ENCODE assay signal across 1 cellular context in the genomic region with DNA sequence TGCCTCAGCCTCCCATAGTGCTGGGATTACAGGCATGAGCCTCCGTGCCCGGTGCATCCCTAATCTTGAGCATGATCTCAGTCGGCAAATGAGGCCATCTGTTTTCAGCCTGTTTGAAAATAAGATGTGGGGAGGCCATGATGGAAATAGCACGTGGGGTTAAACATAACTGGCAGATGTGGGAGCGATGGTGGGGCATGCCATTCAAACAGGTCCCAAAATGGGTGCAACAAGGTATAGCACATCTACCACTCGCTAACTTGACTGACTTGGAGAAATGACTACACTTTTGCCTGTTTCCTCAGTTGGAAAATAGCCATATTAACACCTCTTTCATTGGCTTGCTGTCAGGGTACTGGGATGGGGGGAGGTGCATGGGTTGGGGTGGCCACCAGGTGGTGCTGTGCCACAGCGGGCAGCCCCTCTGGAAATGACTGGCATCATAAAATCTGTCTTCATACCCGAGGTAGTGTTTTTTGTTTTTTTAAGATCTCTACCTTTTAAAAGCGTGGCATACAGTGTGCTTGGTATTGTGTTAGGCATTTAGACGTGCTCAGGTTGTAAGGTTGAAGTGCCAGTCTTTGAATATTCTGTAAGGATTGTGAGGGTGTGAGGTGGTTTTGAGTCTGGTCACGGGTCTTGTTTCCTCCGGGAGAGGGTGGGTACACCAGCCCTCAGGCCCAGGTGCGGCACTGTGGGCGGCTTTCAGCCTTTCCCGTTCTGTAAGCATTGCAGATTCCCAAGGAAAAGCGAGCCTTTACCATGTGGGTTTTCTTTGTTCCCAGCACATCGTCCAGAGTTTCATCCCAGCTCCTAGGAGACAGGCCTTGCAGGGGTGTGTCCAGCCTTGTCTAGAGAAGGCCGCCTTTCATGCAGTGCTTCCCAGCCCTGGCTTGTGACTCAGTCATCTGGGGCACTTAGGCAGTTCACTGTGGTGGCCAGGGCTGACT.
TF ChIP-seq lines count a peak whose summit lies in the region.

No MANE protein-coding gene starts in this region.

TF ChIP-seq in HepG2, 621 proteins besides CTCF, POLR2A, EP300 and RAD21 (continued from another document and continues in another):
- TF ChIP-seq ZNF180 (CRISPR knock-in tag; IDR thresholded peaks at IDR 0.05; ENCODE audit: borderline replicate concordance, low read depth) (no peak), ZNF263 (CRISPR knock-in tag; IDR thresholded peaks at IDR 0.05) (no peak), ZNF264 (CRISPR knock-in tag; IDR thresholded peaks at IDR 0.05) (no peak), WIZ (CRISPR knock-in tag; IDR thresholded peaks at IDR 0.05) (no peak), FLYWCH1 (CRISPR knock-in tag; IDR thresholded peaks at IDR 0.05) (no peak), ZNF235 (CRISPR knock-in tag; IDR thresholded peaks at IDR 0.05; ENCODE audit: borderline replicate concordance) (no peak), ZMYM4 (CRISPR knock-in tag; IDR thresholded peaks at IDR 0.05) (no peak), ZFP1 (CRISPR knock-in tag; IDR thresholded peaks at IDR 0.05) (peak; percentile 44; the same call in 1 of the 2 replicates), ZFY (CRISPR knock-in tag; IDR thresholded peaks at IDR 0.05) (no peak; the same call in 1 of the 2 replicates), KLF11 (CRISPR knock-in tag; IDR thresholded peaks at IDR 0.05) (0 out of 2 replicates have a peak, but pooled peaks have one; percentile 38), MEIS2 (CRISPR knock-in tag; IDR thresholded peaks at IDR 0.05) (no peak), ZNF570 (CRISPR knock-in tag; IDR thresholded peaks at IDR 0.05; ENCODE audit: borderline replicate concordance) (no peak), STAT5B (CRISPR knock-in tag; IDR thresholded peaks at IDR 0.05) (no peak), ZNF781 (CRISPR knock-in tag; IDR thresholded peaks at IDR 0.05; ENCODE audit: borderline replicate concordance, not compliant biosample characterization) (no peak), GABPA (IDR thresholded peaks at IDR 0.05; ENCODE audit: low read depth, low read length) (no peak), GABPA (CRISPR knock-in tag; IDR thresholded peaks at IDR 0.05; ENCODE audit: low read depth) (no peak), ZNF296 (CRISPR knock-in tag; conservative IDR thresholded peaks at IDR 0.05) (no peak), ZNF331 (CRISPR knock-in tag; IDR thresholded peaks at IDR 0.05) (0 out of 2 replicates have a peak, but pooled peaks have one; percentile 15), ATF7 (IDR thresholded peaks at IDR 0.05) (no peak), ATF7 (CRISPR knock-in tag; IDR thresholded peaks at IDR 0.05) (no peak), SP1 (IDR thresholded peaks at IDR 0.05) (no peak), SP1 (CRISPR knock-in tag; IDR thresholded peaks at IDR 0.05) (0 out of 2 replicates have a peak, but pooled peaks have one; percentile 25), TSC22D2 (CRISPR knock-in tag; IDR thresholded peaks at IDR 0.05; ENCODE audit: borderline replicate concordance) (no peak), NKX3-1 (CRISPR knock-in tag; IDR thresholded peaks at IDR 0.05) (no peak), YY1 (IDR thresholded peaks at IDR 0.05; ENCODE audit: insufficient read depth, insufficient replicate concordance, low read depth, low read length) (peak; percentile 54), ZNF782 (CRISPR knock-in tag; IDR thresholded peaks at IDR 0.05; ENCODE audit: borderline replicate concordance) (no peak), GFI1 (CRISPR knock-in tag; IDR thresholded peaks at IDR 0.05; ENCODE audit: borderline replicate concordance) (no peak), PTBP1 (IDR thresholded peaks at IDR 0.05; ENCODE audit: low read depth, low read length, poor library complexity, severe bottlenecking) (no peak), KAT2B (IDR thresholded peaks at IDR 0.05; ENCODE audit: borderline replicate concordance, low read depth, low read length) (no peak), POLR2AphosphoS5 (IDR thresholded peaks at IDR 0.05; ENCODE audit: low read depth, low read length) (peak; percentile 72; the same call in 1 of the 2 replicates), ZNF563 (CRISPR knock-in tag; IDR thresholded peaks at IDR 0.05) (no peak), ZBTB42 (CRISPR knock-in tag; IDR thresholded peaks at IDR 0.05) (no peak), ZNF605 (CRISPR knock-in tag; IDR thresholded peaks at IDR 0.05) (peak; percentile 65), ZNF567 (CRISPR knock-in tag; IDR thresholded peaks at IDR 0.05; ENCODE audit: borderline replicate concordance) (0 out of 2 replicates have a peak, but pooled peaks have one; percentile 46), ZEB1 (IDR thresholded peaks at IDR 0.05; ENCODE audit: insufficient replicate concordance, low read depth) (no peak), ZSCAN20 (CRISPR knock-in tag; IDR thresholded peaks at IDR 0.05; ENCODE audit: borderline replicate concordance) (no peak), RXRA (CRISPR knock-in tag; IDR thresholded peaks at IDR 0.05) (peak; percentile 13), JDP2 (CRISPR knock-in tag; IDR thresholded peaks at IDR 0.05; ENCODE audit: borderline replicate concordance) (no peak)
- TF ChIP-seq, protein P1, sequence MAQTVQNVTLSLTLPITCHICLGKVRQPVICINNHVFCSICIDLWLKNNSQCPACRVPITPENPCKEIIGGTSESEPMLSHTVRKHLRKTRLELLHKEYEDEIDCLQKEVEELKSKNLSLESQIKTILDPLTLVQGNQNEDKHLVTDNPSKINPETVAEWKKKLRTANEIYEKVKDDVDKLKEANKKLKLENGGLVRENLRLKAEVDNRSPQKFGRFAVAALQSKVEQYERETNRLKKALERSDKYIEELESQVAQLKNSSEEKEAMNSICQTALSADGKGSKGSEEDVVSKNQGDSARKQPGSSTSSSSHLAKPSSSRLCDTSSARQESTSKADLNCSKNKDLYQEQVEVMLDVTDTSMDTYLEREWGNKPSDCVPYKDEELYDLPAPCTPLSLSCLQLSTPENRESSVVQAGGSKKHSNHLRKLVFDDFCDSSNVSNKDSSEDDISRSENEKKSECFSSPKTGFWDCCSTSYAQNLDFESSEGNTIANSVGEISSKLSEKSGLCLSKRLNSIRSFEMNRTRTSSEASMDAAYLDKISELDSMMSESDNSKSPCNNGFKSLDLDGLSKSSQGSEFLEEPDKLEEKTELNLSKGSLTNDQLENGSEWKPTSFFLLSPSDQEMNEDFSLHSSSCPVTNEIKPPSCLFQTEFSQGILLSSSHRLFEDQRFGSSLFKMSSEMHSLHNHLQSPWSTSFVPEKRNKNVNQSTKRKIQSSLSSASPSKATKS (CRISPR knock-in tag; IDR thresholded peaks at IDR 0.05) = no peak
- TF ChIP-seq, protein P2, sequence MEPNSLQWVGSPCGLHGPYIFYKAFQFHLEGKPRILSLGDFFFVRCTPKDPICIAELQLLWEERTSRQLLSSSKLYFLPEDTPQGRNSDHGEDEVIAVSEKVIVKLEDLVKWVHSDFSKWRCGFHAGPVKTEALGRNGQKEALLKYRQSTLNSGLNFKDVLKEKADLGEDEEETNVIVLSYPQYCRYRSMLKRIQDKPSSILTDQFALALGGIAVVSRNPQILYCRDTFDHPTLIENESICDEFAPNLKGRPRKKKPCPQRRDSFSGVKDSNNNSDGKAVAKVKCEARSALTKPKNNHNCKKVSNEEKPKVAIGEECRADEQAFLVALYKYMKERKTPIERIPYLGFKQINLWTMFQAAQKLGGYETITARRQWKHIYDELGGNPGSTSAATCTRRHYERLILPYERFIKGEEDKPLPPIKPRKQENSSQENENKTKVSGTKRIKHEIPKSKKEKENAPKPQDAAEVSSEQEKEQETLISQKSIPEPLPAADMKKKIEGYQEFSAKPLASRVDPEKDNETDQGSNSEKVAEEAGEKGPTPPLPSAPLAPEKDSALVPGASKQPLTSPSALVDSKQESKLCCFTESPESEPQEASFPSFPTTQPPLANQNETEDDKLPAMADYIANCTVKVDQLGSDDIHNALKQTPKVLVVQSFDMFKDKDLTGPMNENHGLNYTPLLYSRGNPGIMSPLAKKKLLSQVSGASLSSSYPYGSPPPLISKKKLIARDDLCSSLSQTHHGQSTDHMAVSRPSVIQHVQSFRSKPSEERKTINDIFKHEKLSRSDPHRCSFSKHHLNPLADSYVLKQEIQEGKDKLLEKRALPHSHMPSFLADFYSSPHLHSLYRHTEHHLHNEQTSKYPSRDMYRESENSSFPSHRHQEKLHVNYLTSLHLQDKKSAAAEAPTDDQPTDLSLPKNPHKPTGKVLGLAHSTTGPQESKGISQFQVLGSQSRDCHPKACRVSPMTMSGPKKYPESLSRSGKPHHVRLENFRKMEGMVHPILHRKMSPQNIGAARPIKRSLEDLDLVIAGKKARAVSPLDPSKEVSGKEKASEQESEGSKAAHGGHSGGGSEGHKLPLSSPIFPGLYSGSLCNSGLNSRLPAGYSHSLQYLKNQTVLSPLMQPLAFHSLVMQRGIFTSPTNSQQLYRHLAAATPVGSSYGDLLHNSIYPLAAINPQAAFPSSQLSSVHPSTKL (CRISPR knock-in tag; IDR thresholded peaks at IDR 0.05) = no peak
- TF ChIP-seq, protein P3, sequence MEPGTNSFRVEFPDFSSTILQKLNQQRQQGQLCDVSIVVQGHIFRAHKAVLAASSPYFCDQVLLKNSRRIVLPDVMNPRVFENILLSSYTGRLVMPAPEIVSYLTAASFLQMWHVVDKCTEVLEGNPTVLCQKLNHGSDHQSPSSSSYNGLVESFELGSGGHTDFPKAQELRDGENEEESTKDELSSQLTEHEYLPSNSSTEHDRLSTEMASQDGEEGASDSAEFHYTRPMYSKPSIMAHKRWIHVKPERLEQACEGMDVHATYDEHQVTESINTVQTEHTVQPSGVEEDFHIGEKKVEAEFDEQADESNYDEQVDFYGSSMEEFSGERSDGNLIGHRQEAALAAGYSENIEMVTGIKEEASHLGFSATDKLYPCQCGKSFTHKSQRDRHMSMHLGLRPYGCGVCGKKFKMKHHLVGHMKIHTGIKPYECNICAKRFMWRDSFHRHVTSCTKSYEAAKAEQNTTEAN (CRISPR knock-in tag; conservative IDR thresholded peaks at IDR 0.05) = no peak
- TF ChIP-seq, protein P4, sequence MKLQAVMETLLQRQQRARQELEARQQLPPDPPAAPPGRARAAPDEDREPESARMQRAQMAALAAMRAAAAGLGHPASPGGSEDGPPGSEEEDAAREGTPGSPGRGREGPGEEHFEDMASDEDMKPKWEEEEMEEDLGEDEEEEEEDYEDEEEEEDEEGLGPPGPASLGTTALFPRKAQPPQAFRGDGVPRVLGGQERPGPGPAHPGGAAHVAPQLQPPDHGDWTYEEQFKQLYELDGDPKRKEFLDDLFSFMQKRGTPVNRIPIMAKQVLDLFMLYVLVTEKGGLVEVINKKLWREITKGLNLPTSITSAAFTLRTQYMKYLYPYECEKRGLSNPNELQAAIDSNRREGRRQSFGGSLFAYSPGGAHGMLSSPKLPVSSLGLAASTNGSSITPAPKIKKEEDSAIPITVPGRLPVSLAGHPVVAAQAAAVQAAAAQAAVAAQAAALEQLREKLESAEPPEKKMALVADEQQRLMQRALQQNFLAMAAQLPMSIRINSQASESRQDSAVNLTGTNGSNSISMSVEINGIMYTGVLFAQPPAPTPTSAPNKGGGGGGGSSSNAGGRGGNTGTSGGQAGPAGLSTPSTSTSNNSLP (IDR thresholded peaks at IDR 0.05; ENCODE audit: low read depth, low read length) = 0 out of 2 replicates have a peak, but pooled peaks have one; percentile 22
- TF ChIP-seq, protein P5, sequence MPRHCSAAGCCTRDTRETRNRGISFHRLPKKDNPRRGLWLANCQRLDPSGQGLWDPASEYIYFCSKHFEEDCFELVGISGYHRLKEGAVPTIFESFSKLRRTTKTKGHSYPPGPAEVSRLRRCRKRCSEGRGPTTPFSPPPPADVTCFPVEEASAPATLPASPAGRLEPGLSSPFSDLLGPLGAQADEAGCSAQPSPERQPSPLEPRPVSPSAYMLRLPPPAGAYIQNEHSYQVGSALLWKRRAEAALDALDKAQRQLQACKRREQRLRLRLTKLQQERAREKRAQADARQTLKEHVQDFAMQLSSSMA (CRISPR knock-in tag; IDR thresholded peaks at IDR 0.05) = no peak
- TF ChIP-seq, protein P6, sequence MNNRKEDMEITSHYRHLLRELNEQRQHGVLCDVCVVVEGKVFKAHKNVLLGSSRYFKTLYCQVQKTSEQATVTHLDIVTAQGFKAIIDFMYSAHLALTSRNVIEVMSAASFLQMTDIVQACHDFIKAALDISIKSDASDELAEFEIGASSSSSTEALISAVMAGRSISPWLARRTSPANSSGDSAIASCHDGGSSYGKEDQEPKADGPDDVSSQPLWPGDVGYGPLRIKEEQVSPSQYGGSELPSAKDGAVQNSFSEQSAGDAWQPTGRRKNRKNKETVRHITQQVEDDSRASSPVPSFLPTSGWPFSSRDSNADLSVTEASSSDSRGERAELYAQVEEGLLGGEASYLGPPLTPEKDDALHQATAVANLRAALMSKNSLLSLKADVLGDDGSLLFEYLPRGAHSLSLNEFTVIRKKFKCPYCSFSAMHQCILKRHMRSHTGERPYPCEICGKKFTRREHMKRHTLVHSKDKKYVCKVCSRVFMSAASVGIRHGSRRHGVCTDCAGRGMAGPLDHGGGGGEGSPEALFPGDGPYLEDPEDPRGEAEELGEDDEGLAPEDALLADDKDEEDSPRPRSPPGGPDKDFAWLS (CRISPR knock-in tag; IDR thresholded peaks at IDR 0.05; ENCODE audit: borderline replicate concordance) = no peak
- TF ChIP-seq, protein P7, sequence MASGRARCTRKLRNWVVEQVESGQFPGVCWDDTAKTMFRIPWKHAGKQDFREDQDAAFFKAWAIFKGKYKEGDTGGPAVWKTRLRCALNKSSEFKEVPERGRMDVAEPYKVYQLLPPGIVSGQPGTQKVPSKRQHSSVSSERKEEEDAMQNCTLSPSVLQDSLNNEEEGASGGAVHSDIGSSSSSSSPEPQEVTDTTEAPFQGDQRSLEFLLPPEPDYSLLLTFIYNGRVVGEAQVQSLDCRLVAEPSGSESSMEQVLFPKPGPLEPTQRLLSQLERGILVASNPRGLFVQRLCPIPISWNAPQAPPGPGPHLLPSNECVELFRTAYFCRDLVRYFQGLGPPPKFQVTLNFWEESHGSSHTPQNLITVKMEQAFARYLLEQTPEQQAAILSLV (CRISPR knock-in tag; IDR thresholded peaks at IDR 0.05; ENCODE audit: borderline replicate concordance) = no peak; the same call in 1 of the 2 replicates
- TF ChIP-seq, protein P8, sequence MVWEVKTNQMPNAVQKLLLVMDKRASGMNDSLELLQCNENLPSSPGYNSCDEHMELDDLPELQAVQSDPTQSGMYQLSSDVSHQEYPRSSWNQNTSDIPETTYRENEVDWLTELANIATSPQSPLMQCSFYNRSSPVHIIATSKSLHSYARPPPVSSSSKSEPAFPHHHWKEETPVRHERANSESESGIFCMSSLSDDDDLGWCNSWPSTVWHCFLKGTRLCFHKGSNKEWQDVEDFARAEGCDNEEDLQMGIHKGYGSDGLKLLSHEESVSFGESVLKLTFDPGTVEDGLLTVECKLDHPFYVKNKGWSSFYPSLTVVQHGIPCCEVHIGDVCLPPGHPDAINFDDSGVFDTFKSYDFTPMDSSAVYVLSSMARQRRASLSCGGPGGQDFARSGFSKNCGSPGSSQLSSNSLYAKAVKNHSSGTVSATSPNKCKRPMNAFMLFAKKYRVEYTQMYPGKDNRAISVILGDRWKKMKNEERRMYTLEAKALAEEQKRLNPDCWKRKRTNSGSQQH (CRISPR knock-in tag; IDR thresholded peaks at IDR 0.05; ENCODE audit: low read depth) = no peak
- TF ChIP-seq, protein P9, sequence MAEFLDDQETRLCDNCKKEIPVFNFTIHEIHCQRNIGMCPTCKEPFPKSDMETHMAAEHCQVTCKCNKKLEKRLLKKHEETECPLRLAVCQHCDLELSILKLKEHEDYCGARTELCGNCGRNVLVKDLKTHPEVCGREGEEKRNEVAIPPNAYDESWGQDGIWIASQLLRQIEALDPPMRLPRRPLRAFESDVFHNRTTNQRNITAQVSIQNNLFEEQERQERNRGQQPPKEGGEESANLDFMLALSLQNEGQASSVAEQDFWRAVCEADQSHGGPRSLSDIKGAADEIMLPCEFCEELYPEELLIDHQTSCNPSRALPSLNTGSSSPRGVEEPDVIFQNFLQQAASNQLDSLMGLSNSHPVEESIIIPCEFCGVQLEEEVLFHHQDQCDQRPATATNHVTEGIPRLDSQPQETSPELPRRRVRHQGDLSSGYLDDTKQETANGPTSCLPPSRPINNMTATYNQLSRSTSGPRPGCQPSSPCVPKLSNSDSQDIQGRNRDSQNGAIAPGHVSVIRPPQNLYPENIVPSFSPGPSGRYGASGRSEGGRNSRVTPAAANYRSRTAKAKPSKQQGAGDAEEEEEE (CRISPR knock-in tag; IDR thresholded peaks at IDR 0.05; ENCODE audit: borderline replicate concordance) = no peak
